Comparison of ENCODE assay signal across 23 cellular contexts in genomic region chr1:74571875-74572274, GRCh38. TPM values are rescaled to one million over a fixed set of nuclear protein-coding genes. Genes with fewer than 3 reads are reported as not detected.
DNase-seq lines count a peak whose midpoint lies in the region; ATAC-seq and TF ChIP-seq lines count a peak whose summit lies in the region.
"Had no signal": no experiment of that assay in that cellular context is flagged by ENCODE, and none has a peak within 500 bp of the region (broad histone marks: within the 10 kb centered on the region; RNA-seq: fewer than 3 reads in every experiment).

No MANE protein-coding gene starts in this region.

- H3F3A ChIP-seq in GM23338 (replicated peaks; ENCODE audit: low read depth), result no peaks in the 10 kb centered on the region

- H4K20me1 ChIP-seq in GM23338 (replicated peaks; ENCODE audit: insufficient read depth), result no peaks in the 10 kb centered on the region

- no peak overlapping the region for H3K4me3 Mint-ChIP-seq in GM23338
- no peak overlapping the region for H3K4me3 Mint-ChIP-seq in activated T-helper 2 cell treated with anti-CD3 and anti-CD28 coated beads, Interferon-gamma antibody, Interleukin-2, Interleukin-4, amounts not matched to agents 10 μg/mL and 5 μg/mL and 100 μg/mL, durations not matched to agents 14 hours and 24 hours and 36 hours (ENCODE audit: low read depth)
- H3K4me3 Mint-ChIP-seq: CD8-positive, alpha-beta T cell had no signal

- H3K27ac Mint-ChIP-seq in GM23338, result no peak overlapping the region
- H3K27ac Mint-ChIP-seq in activated T-helper 2 cell treated with anti-CD3 and anti-CD28 coated beads, Interferon-gamma antibody, Interleukin-2, Interleukin-4, amounts not matched to agents 10 μg/mL and 5 μg/mL and 100 μg/mL, durations not matched to agents 14 hours and 24 hours and 36 hours, result no peak overlapping the region
- H3K27ac Mint-ChIP-seq: CD8-positive, alpha-beta T cell had no signal

- TF ChIP-seq CTCF in GM23338 (conservative IDR thresholded peaks at IDR 0.05; ENCODE audit: low read depth in 2 of 2), result no peak

- no peaks in the 10 kb centered on the region for H3K27me3 ChIP-seq in GM23338 (ENCODE audit: insufficient read depth)

- intact Hi-C loops in activated T-helper 2 cell treated with anti-CD3 and anti-CD28 coated beads, Interferon-gamma antibody, Interleukin-2, Interleukin-4, amounts not matched to agents 10 μg/mL and 5 μg/mL and 100 μg/mL, durations not matched to agents 14 hours and 24 hours and 36 hours (cut with micrococcal nuclease), result no loop called here

- no peak overlapping the region for H3K4me3 ChIP-seq in GM23338
- H3K4me3 ChIP-seq: GM12878, SJSA1 had no signal

- no peaks in the 10 kb centered on the region for H3K9me2 ChIP-seq in GM23338 (ENCODE audit: insufficient read depth)

- H3K9me3 Mint-ChIP-seq in GM23338, result no peaks in the 10 kb centered on the region
- H3K9me3 Mint-ChIP-seq in activated T-helper 2 cell treated with anti-CD3 and anti-CD28 coated beads, Interferon-gamma antibody, Interleukin-2, Interleukin-4, amounts not matched to agents 10 μg/mL and 5 μg/mL and 100 μg/mL, durations not matched to agents 14 hours and 24 hours and 36 hours, result no peaks in the 10 kb centered on the region
- H3K9me3 Mint-ChIP-seq: CD8-positive, alpha-beta T cell had no signal

- H3K4me1 Mint-ChIP-seq in GM23338, result no peaks in the 10 kb centered on the region; the same call in 2 of the 3 replicates
- H3K4me1 Mint-ChIP-seq in activated T-helper 2 cell treated with anti-CD3 and anti-CD28 coated beads, Interferon-gamma antibody, Interleukin-2, Interleukin-4, amounts not matched to agents 10 μg/mL and 5 μg/mL and 100 μg/mL, durations not matched to agents 14 hours and 24 hours and 36 hours (ENCODE audit: low read depth), result no peaks in the 10 kb centered on the region

- H3K36me3 ChIP-seq in GM23338 (ENCODE audit: insufficient read depth), result no peaks in the 10 kb centered on the region
- H3K36me3 ChIP-seq: SJSA1 had no signal

- peak; percentile 79 for ATAC-seq in GM23338
- ATAC-seq: CD8-positive, alpha-beta T cell; GM12878 had no signal

- H3K4me2 ChIP-seq in GM23338, result no peak overlapping the region

- no peaks in the 10 kb centered on the region for H3K36me3 Mint-ChIP-seq in GM23338 (ENCODE audit: low read depth)
- H3K36me3 Mint-ChIP-seq in activated T-helper 2 cell treated with anti-CD3 and anti-CD28 coated beads, Interferon-gamma antibody, Interleukin-2, Interleukin-4, amounts not matched to agents 10 μg/mL and 5 μg/mL and 100 μg/mL, durations not matched to agents 14 hours and 24 hours and 36 hours (ENCODE audit: low read depth), result no peaks in the 10 kb centered on the region
- H3K36me3 Mint-ChIP-seq: CD8-positive, alpha-beta T cell had no signal

- no peaks in the 10 kb centered on the region for H3K27me3 Mint-ChIP-seq in GM23338 (ENCODE audit: insufficient read depth, low read depth, poor library complexity)
- H3K27me3 Mint-ChIP-seq in activated T-helper 2 cell treated with anti-CD3 and anti-CD28 coated beads, Interferon-gamma antibody, Interleukin-2, Interleukin-4, amounts not matched to agents 10 μg/mL and 5 μg/mL and 100 μg/mL, durations not matched to agents 14 hours and 24 hours and 36 hours (ENCODE audit: low read depth), result no peaks in the 10 kb centered on the region

- H2AFZ ChIP-seq in GM23338, result peak overlapping the region; percentile 84; the same call in 1 of the 2 replicates

- no peak overlapping the region for H3K27ac ChIP-seq in GM23338 (ENCODE audit: low read depth)
- H3K27ac ChIP-seq: SJSA1 had no signal

- no peak for DNase-seq in GM23338 (ENCODE audit: low spot score)
- peak; percentile 5 for DNase-seq in SK-N-DZ (ENCODE audit: low spot score)
- peak; percentile 38 for DNase-seq in iPS-NIHi7 (ENCODE audit: extremely low spot score)
- DNase-seq in occipital lobe (lab: John Stamatoyannopoulos, UW), result peak; percentile 15
- no peak for DNase-seq in NCI-H2081 treated with DMSO at 0.1 percent for 48 hours (lab: John Stamatoyannopoulos, UW)
- no peak for DNase-seq in C1 segment of cervical spinal cord (lab: John Stamatoyannopoulos, UW)
- DNase-seq in NCI-H2227 treated with DMSO at 0.1 percent for 48 hours (lab: John Stamatoyannopoulos, UW), result no peak
- no peak for DNase-seq in activated T-helper 2 cell treated with anti-CD3 and anti-CD28 coated beads, Interferon-gamma antibody, Interleukin-2, Interleukin-4, amounts not matched to agents 10 μg/mL and 5 μg/mL and 100 μg/mL, durations not matched to agents 14 hours and 24 hours and 36 hours (ENCODE audit: low spot score)
- DNase-seq: 8988T; CD8-positive, alpha-beta T cell; DND-41; GDM1; IMR-90; Kasumi-1; MM.1S; NCI-H1105; NCI-H345; NCI-H526 treated with DMSO at 0.1 percent for 48 hours; OCI-M1 had no signal

- H3K79me2 ChIP-seq in GM23338 (replicated peaks; ENCODE audit: insufficient read depth), result no peaks in the 10 kb centered on the region

- H3K4me1 ChIP-seq in GM23338 (ENCODE audit: insufficient read depth), result no peaks in the 10 kb centered on the region
- H3K4me1 ChIP-seq: SJSA1 had no signal

TF ChIP-seq in GM23338, 12 proteins besides CTCF, POLR2A, EP300 and RAD21 (continues in another document):
- TF ChIP-seq CREB1 (CRISPR knock-in tag; IDR thresholded peaks at IDR 0.05; ENCODE audit: low read depth) (no peak), NANOG (IDR thresholded peaks at IDR 0.05; ENCODE audit: borderline replicate concordance) (no peak), ZNF462 (CRISPR knock-in tag; IDR thresholded peaks at IDR 0.05) (no peak)

RNA-seq across cellular contexts. Expression of gene LRRC53, which starts 59.5 kb away (rescaled TPM):
- total RNA-seq in GM23338 (2014; rRNA removed; shearing (Covaris generic)), result not detected in 2 replicates
- not detected in 2 replicates for polyA plus RNA-seq in GM23338 (2016; fragmentation: Nextera tagmentation; extraction: Ambion mirVana)
- not detected in 2 replicates for polyA plus RNA-seq in SK-N-DZ (2014; cell fraction: cytosol; rRNA removed)
- not detected in 2 replicates for polyA plus RNA-seq in SK-N-DZ (2014; cell fraction: nucleus; rRNA removed)
- not detected for total RNA-seq in occipital lobe
- total RNA-seq in activated T-helper 2 cell treated with anti-CD3 and anti-CD28 coated beads, Interferon-gamma antibody, Interleukin-2, Interleukin-4, amounts not matched to agents 10 μg/mL and 5 μg/mL and 100 μg/mL, durations not matched to agents 14 hours and 24 hours and 36 hours, result not detected in 2 replicates
- total RNA-seq: CD8-positive, alpha-beta T cell; GM12878; H4; IMR-90; SJSA1 had no signal
- polyA plus RNA-seq: BJ, GM12878, IMR-90 had no signal

Comparison
In these comparisons a context has a peak if more than half of its experiments do, and no peak if none do; other contexts are left out.
1. DNase-seq: peak in SK-N-DZ (single experiment), iPS-NIHi7 (single experiment) and occipital lobe (single experiment); none in GM23338 (single experiment), NCI-H2081 treated with DMSO at 0.1 percent for 48 hours (single experiment), C1 segment of cervical spinal cord (0 of 14), NCI-H2227 treated with DMSO at 0.1 percent for 48 hours (single experiment) and activated T-helper 2 cell treated with anti-CD3 and anti-CD28 coated beads, Interferon-gamma antibody, Interleukin-2, Interleukin-4, amounts not matched to agents 10 μg/mL and 5 μg/mL and 100 μg/mL, durations not matched to agents 14 hours and 24 hours and 36 hours (single experiment).